12 cellular contexts compared by ENCODE assay signal in genomic region chr10:79375321-79376077, GRCh38. TPM values are rescaled to one million over a fixed set of nuclear protein-coding genes. Genes with fewer than 3 reads are reported as not detected.
DNase-seq lines count a peak whose midpoint lies in the region; TF ChIP-seq lines count a peak whose summit lies in the region.
"Had no signal": no experiment of that assay in that cellular context is flagged by ENCODE, and none has a peak within 500 bp of the region (broad histone marks: within the 10 kb centered on the region; RNA-seq: fewer than 3 reads in every experiment).

No MANE protein-coding gene starts in this region.

- intact Hi-C loops in activated CD4-positive, alpha-beta memory T cell treated with anti-CD3 and anti-CD28 coated beads for 36 hours (cut with micrococcal nuclease): loop anchor here (2.0 kb wide), 1 partner anchor 25 kb away; no protein-coding TSS in a partner anchor

- DNase-seq in activated CD4-positive, alpha-beta memory T cell treated with anti-CD3 and anti-CD28 coated beads, Interleukin-2, amount 10 ng/mL, durations not matched to agents 7 days and 5 days: peak; percentile 12
- DNase-seq in activated CD4-positive, alpha-beta memory T cell treated with anti-CD3 and anti-CD28 coated beads for 36 hours: no peak
- DNase-seq in RPMI7951 (ENCODE audit: low read depth): peak; percentile 56
- peak; percentile 43 for DNase-seq in fibroblast of mammary gland (ENCODE audit: low read depth)
- peak; percentile 38 for DNase-seq in renal cortical epithelial cell (ENCODE audit: low read depth)
- DNase-seq in activated naive CD4-positive, alpha-beta T cell treated with anti-CD3 and anti-CD28 coated beads, Interleukin-2, amount 50 U/mL, for 16 hours: no peak
- no peak for DNase-seq in OCI-M1 (lab: John Stamatoyannopoulos, UW)
- DNase-seq in NCI-H2107 treated with DMSO at 0.1 percent for 48 hours (lab: John Stamatoyannopoulos, UW; ENCODE audit: unreplicated experiment): no peak

- TF ChIP-seq CTCF in fibroblast of mammary gland (conservative IDR thresholded peaks at IDR 0.05; ENCODE audit: control insufficient read depth, insufficient read depth, low read depth, low read length): no peak

- H3K4me1 Mint-ChIP-seq in activated CD4-positive, alpha-beta memory T cell treated with anti-CD3 and anti-CD28 coated beads, Interleukin-2, amount 10 ng/mL, durations not matched to agents 7 days and 5 days: peaks cover 2% of the 10 kb centered on the region
- H3K4me1 Mint-ChIP-seq in activated CD4-positive, alpha-beta memory T cell treated with anti-CD3 and anti-CD28 coated beads for 36 hours (ENCODE audit: low read depth): peaks cover 2% of the 10 kb centered on the region

- no peak overlapping the region for H3K4me3 Mint-ChIP-seq in activated CD4-positive, alpha-beta memory T cell treated with anti-CD3 and anti-CD28 coated beads, Interleukin-2, amount 10 ng/mL, durations not matched to agents 7 days and 5 days
- no peak overlapping the region for H3K4me3 Mint-ChIP-seq in activated CD4-positive, alpha-beta memory T cell treated with anti-CD3 and anti-CD28 coated beads for 36 hours
- H3K4me3 Mint-ChIP-seq: activated naive CD4-positive, alpha-beta T cell treated with anti-CD3 and anti-CD28 coated beads, Interleukin-2, amount 50 U/mL, for 24 hours; naive thymus-derived CD8-positive, alpha-beta T cell; stimulated activated memory B cell treated with anti-CD40 and anti-IgM and Interleukin-4, amounts not matched to agents 10 μg/mL and 1 μg/mL and 100 μg/mL, for 72 hours had no signal

- no peak overlapping the region for H3K4me3 ChIP-seq in fibroblast of mammary gland (ENCODE audit: control insufficient read depth, low read depth, low read length)
- H3K4me3 ChIP-seq: SK-N-MC had no signal

- peaks cover 2% of the 10 kb centered on the region for H3K9me3 Mint-ChIP-seq in activated CD4-positive, alpha-beta memory T cell treated with anti-CD3 and anti-CD28 coated beads, Interleukin-2, amount 10 ng/mL, durations not matched to agents 7 days and 5 days
- peaks cover 9% of the 10 kb centered on the region for H3K9me3 Mint-ChIP-seq in activated CD4-positive, alpha-beta memory T cell treated with anti-CD3 and anti-CD28 coated beads for 36 hours
- H3K9me3 Mint-ChIP-seq: activated naive CD4-positive, alpha-beta T cell treated with anti-CD3 and anti-CD28 coated beads, Interleukin-2, amount 50 U/mL, for 24 hours had no signal

- H3K27ac Mint-ChIP-seq in activated CD4-positive, alpha-beta memory T cell treated with anti-CD3 and anti-CD28 coated beads, Interleukin-2, amount 10 ng/mL, durations not matched to agents 7 days and 5 days: no peak overlapping the region
- H3K27ac Mint-ChIP-seq in activated CD4-positive, alpha-beta memory T cell treated with anti-CD3 and anti-CD28 coated beads for 36 hours: no peak overlapping the region
- H3K27ac Mint-ChIP-seq: stimulated activated memory B cell treated with anti-CD40 and anti-IgM and Interleukin-4, amounts not matched to agents 10 μg/mL and 1 μg/mL and 100 μg/mL, for 72 hours had no signal

- no peaks in the 10 kb centered on the region for H3K36me3 Mint-ChIP-seq in activated CD4-positive, alpha-beta memory T cell treated with anti-CD3 and anti-CD28 coated beads, Interleukin-2, amount 10 ng/mL, durations not matched to agents 7 days and 5 days (ENCODE audit: low read depth)
- H3K36me3 Mint-ChIP-seq in activated CD4-positive, alpha-beta memory T cell treated with anti-CD3 and anti-CD28 coated beads for 36 hours: no peaks in the 10 kb centered on the region
- H3K36me3 Mint-ChIP-seq: stimulated activated memory B cell treated with anti-CD40 and anti-IgM and Interleukin-4, amounts not matched to agents 10 μg/mL and 1 μg/mL and 100 μg/mL, for 72 hours had no signal

- POLR2A ChIA-PET in activated CD4-positive, alpha-beta memory T cell treated with anti-CD3 and anti-CD28 coated beads, Interleukin-2, amount 10 ng/mL, durations not matched to agents 7 days and 5 days (lab: Charles Lee): interaction anchor here (1.3 kb wide), 1 partner anchor 41 kb away, joined by 3 read pairs; no protein-coding TSS in a partner anchor
- POLR2A ChIA-PET in activated CD4-positive, alpha-beta memory T cell treated with anti-CD3 and anti-CD28 coated beads for 36 hours (lab: Charles Lee): no interaction called here

- CTCF ChIA-PET in activated CD4-positive, alpha-beta memory T cell treated with anti-CD3 and anti-CD28 coated beads, Interleukin-2, amount 10 ng/mL, durations not matched to agents 7 days and 5 days (lab: Charles Lee): interaction anchor here (1.0 to 1.9 kb wide), 4 partner anchors 9 to 93 kb away, joined by 4 to 26 read pairs (median 6); no protein-coding TSS in a partner anchor
- CTCF ChIA-PET in activated CD4-positive, alpha-beta memory T cell treated with anti-CD3 and anti-CD28 coated beads for 36 hours (lab: Charles Lee): interaction anchor here (1.5 to 4.8 kb wide), 5 partner anchors 66 to 768 kb away, joined by 4 to 74 read pairs (median 12); no protein-coding TSS in a partner anchor

- peaks cover 14% of the 10 kb centered on the region for H3K27me3 Mint-ChIP-seq in activated CD4-positive, alpha-beta memory T cell treated with anti-CD3 and anti-CD28 coated beads, Interleukin-2, amount 10 ng/mL, durations not matched to agents 7 days and 5 days
- H3K27me3 Mint-ChIP-seq in activated CD4-positive, alpha-beta memory T cell treated with anti-CD3 and anti-CD28 coated beads for 36 hours: no peaks in the 10 kb centered on the region
- H3K27me3 Mint-ChIP-seq: stimulated activated memory B cell treated with anti-CD40 and anti-IgM and Interleukin-4, amounts not matched to agents 10 μg/mL and 1 μg/mL and 100 μg/mL, for 72 hours had no signal

RNA-seq across cellular contexts. Expression of gene PPIF, which starts 28.2 kb away (rescaled TPM):
- 10 to 100 TPM; 80.7 to 88.4 TPM for total RNA-seq in activated CD4-positive, alpha-beta memory T cell treated with anti-CD3 and anti-CD28 coated beads, Interleukin-2, amount 10 ng/mL, durations not matched to agents 7 days and 5 days
- 10 to 100 TPM; 87.2 to 94.0 TPM for total RNA-seq in activated CD4-positive, alpha-beta memory T cell treated with anti-CD3 and anti-CD28 coated beads for 36 hours
- 19.1 and 23.0 TPM in 2 replicates for total RNA-seq in RPMI7951 (2014; rRNA removed; shearing (Covaris generic))
- total RNA-seq in renal cortical epithelial cell: 48.6 and 58.7 TPM in 2 replicates

Comparison
In these comparisons a context has a peak if more than half of its experiments do, and no peak if none do; other contexts are left out.
1. DNase-seq: peak in activated CD4-positive, alpha-beta memory T cell treated with anti-CD3 and anti-CD28 coated beads, Interleukin-2, amount 10 ng/mL, durations not matched to agents 7 days and 5 days (single experiment), RPMI7951 (single experiment), fibroblast of mammary gland (single experiment) and renal cortical epithelial cell (single experiment); none in activated CD4-positive, alpha-beta memory T cell treated with anti-CD3 and anti-CD28 coated beads for 36 hours (single experiment), activated naive CD4-positive, alpha-beta T cell treated with anti-CD3 and anti-CD28 coated beads, Interleukin-2, amount 50 U/mL, for 16 hours (single experiment), OCI-M1 (single experiment) and NCI-H2107 treated with DMSO at 0.1 percent for 48 hours (single experiment).